Comparison of ENCODE assay signal across 1 cellular context in the genomic region with DNA sequence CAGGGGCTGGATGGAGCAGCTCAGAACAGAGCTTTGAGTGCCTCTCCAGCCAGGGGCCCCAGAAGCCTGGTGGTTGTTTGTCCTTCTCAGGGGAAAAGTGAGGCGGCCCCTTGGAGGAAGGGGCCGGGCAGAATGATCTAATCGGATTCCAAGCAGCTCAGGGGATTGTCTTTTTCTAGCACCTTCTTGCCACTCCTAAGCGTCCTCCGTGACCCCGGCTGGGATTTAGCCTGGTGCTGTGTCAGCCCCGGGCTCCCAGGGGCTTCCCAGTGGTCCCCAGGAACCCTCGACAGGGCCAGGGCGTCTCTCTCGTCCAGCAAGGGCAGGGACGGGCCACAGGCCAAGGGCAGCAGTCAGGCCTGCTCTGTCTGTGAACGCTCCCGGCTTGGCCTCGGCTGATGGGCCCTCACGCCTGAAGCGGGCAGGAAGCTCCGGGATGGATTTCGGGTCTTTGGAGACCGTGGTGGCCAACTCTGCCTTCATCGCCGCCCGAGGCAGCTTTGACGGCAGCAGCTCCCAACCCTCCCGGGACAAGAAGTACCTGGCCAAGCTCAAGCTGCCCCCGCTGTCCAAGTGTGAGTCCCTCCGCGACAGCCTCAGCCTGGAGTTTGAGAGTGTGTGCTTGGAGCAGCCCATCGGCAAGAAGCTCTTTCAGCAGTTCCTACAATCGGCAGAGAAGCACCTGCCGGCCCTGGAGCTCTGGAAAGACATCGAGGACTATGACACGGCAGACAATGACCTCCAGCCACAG.
TF ChIP-seq lines count a peak whose summit lies in the region.

A gene (plus strand): TSS at position 269 of the 751 bp plus-strand sequence. CDS start 168 bp downstream, at position 437.

TF ChIP-seq in K562, 482 proteins besides CTCF, POLR2A, EP300 and RAD21:
- TF ChIP-seq XRCC3 (IDR thresholded peaks at IDR 0.05) (no peak), HDAC1 (IDR thresholded peaks at IDR 0.05) (no peak), ZNF324 (CRISPR knock-in tag; IDR thresholded peaks at IDR 0.05) (no peak), U2AF2 (optimal IDR thresholded peaks at IDR 0.05; ENCODE audit: low read depth, low read length) (no peak), RAD51 (IDR thresholded peaks at IDR 0.05; ENCODE audit: borderline replicate concordance, low read depth) (no peak), IFI16 (CRISPR knock-in tag; IDR thresholded peaks at IDR 0.05) (no peak), RNF2 (IDR thresholded peaks at IDR 0.05) (no peak), KAT8 (IDR thresholded peaks at IDR 0.05; ENCODE audit: low read depth) (no peak), PHF21A (IDR thresholded peaks at IDR 0.05; ENCODE audit: borderline replicate concordance, low read depth) (no peak), NFATC3 (IDR thresholded peaks at IDR 0.05) (no peak), TEAD4 (IDR thresholded peaks at IDR 0.05; ENCODE audit: low read length) (no peak), TEAD4 (CRISPR knock-in tag; IDR thresholded peaks at IDR 0.05; ENCODE audit: borderline replicate concordance) (no peak)
- TF ChIP-seq, protein P1, sequence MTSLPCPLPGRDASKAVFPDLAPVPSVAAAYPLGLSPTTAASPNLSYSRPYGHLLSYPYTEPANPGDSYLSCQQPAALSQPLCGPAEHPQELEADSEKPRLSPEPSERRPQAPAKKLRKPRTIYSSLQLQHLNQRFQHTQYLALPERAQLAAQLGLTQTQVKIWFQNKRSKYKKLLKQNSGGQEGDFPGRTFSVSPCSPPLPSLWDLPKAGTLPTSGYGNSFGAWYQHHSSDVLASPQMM (CRISPR knock-in tag; IDR thresholded peaks at IDR 0.05), result no peak
- TF ChIP-seq, protein P2, sequence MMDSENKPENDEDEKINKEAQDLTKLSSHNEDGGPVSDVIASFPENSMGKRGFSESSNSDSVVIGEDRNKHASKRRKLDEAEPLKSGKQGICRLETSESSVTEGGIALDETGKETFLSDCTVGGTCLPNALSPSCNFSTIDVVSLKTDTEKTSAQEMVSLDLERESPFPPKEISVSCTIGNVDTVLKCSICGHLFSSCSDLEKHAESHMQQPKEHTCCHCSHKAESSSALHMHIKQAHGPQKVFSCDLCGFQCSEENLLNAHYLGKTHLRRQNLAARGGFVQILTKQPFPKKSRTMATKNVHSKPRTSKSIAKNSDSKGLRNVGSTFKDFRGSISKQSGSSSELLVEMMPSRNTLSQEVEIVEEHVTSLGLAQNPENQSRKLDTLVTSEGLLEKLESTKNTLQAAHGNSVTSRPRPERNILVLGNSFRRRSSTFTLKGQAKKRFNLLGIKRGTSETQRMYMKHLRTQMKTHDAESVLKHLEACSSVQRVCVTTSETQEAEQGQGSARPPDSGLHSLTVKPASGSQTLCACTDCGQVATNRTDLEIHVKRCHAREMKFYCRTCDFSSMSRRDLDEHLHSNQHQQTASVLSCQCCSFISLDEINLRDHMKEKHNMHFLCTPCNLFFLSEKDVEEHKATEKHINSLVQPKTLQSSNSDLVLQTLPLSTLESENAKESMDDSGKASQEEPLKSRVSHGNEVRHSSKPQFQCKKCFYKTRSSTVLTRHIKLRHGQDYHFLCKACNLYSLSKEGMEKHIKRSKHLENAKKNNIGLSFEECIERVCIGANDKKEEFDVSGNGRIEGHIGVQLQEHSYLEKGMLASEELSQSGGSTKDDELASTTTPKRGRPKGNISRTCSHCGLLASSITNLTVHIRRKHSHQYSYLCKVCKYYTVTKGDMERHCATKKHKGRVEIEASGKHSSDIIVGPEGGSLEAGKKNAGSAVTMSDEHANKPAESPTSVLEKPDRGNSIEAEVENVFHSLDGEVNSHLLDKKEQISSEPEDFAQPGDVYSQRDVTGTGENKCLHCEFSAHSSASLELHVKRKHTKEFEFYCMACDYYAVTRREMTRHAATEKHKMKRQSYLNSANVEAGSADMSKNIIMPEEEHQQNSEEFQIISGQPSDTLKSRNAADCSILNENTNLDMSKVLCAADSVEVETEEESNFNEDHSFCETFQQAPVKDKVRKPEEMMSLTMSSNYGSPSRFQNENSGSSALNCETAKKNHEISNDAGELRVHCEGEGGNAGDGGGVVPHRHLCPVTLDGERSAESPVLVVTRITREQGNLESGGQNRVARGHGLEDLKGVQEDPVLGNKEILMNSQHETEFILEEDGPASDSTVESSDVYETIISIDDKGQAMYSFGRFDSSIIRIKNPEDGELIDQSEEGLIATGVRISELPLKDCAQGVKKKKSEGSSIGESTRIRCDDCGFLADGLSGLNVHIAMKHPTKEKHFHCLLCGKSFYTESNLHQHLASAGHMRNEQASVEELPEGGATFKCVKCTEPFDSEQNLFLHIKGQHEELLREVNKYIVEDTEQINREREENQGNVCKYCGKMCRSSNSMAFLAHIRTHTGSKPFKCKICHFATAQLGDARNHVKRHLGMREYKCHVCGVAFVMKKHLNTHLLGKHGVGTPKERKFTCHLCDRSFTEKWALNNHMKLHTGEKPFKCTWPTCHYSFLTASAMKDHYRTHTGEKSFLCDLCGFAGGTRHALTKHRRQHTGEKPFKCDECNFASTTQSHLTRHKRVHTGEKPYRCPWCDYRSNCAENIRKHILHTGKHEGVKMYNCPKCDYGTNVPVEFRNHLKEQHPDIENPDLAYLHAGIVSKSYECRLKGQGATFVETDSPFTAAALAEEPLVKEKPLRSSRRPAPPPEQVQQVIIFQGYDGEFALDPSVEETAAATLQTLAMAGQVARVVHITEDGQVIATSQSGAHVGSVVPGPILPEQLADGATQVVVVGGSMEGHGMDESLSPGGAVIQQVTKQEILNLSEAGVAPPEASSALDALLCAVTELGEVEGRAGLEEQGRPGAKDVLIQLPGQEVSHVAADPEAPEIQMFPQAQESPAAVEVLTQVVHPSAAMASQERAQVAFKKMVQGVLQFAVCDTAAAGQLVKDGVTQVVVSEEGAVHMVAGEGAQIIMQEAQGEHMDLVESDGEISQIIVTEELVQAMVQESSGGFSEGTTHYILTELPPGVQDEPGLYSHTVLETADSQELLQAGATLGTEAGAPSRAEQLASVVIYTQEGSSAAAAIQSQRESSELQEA (IDR thresholded peaks at IDR 0.05; ENCODE audit: low read depth), result no peak
- TF ChIP-seq, protein P3, sequence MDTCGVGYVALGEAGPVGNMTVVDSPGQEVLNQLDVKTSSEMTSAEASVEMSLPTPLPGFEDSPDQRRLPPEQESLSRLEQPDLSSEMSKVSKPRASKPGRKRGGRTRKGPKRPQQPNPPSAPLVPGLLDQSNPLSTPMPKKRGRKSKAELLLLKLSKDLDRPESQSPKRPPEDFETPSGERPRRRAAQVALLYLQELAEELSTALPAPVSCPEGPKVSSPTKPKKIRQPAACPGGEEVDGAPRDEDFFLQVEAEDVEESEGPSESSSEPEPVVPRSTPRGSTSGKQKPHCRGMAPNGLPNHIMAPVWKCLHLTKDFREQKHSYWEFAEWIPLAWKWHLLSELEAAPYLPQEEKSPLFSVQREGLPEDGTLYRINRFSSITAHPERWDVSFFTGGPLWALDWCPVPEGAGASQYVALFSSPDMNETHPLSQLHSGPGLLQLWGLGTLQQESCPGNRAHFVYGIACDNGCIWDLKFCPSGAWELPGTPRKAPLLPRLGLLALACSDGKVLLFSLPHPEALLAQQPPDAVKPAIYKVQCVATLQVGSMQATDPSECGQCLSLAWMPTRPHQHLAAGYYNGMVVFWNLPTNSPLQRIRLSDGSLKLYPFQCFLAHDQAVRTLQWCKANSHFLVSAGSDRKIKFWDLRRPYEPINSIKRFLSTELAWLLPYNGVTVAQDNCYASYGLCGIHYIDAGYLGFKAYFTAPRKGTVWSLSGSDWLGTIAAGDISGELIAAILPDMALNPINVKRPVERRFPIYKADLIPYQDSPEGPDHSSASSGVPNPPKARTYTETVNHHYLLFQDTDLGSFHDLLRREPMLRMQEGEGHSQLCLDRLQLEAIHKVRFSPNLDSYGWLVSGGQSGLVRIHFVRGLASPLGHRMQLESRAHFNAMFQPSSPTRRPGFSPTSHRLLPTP (IDR thresholded peaks at IDR 0.05; ENCODE audit: borderline replicate concordance, extremely low read depth, insufficient read length), result no peak
